ENCODE assay signal across 2 cellular contexts in genomic region chr20:32997431-32997830, GRCh38.
TF ChIP-seq lines count a peak whose summit lies in the region.

No MANE protein-coding gene starts in this region.

TF ChIP-seq in GM12891, 5 proteins besides CTCF, POLR2A, EP300 and RAD21:
- no peak for TF ChIP-seq POLR2AphosphoS5 (IDR thresholded peaks at IDR 0.05; ENCODE audit: low read depth, low read length)
- no peak for TF ChIP-seq PAX5 (IDR thresholded peaks at IDR 0.05; ENCODE audit: insufficient read depth, low read length, severe bottlenecking)
- no peak for TF ChIP-seq TAF1 (IDR thresholded peaks at IDR 0.05; ENCODE audit: low read depth, low read length)
- no peak for TF ChIP-seq POU2F2 (IDR thresholded peaks at IDR 0.05; ENCODE audit: low read depth, low read length)
- no peak for TF ChIP-seq SPI1 (IDR thresholded peaks at IDR 0.05; ENCODE audit: low read depth, low read length)

TF ChIP-seq in GM12878, 131 proteins besides CTCF, POLR2A, EP300 and RAD21:
- TF ChIP-seq YBX1 (IDR thresholded peaks at IDR 0.05) = no peak
- TF ChIP-seq KLF5 (IDR thresholded peaks at IDR 0.05; ENCODE audit: partially characterized antibody) = no peak
- no peak for TF ChIP-seq IKZF1 (conservative IDR thresholded peaks at IDR 0.05)
- TF ChIP-seq FOXK2 (IDR thresholded peaks at IDR 0.05) = no peak
- TF ChIP-seq SMAD5 (IDR thresholded peaks at IDR 0.05; ENCODE audit: low read depth) = no peak
- no peak for TF ChIP-seq BCLAF1 (IDR thresholded peaks at IDR 0.05)
- no peak for TF ChIP-seq LARP7 (IDR thresholded peaks at IDR 0.05)
- TF ChIP-seq SREBF2 (IDR thresholded peaks at IDR 0.05; ENCODE audit: low read length) = no peak
- TF ChIP-seq TCF3 (IDR thresholded peaks at IDR 0.05; ENCODE audit: borderline replicate concordance, insufficient read depth, low read depth, low read length) = no peak
- no peak for TF ChIP-seq EGR1 (IDR thresholded peaks at IDR 0.05; ENCODE audit: borderline replicate concordance in 1 of 2, low read depth in 2 of 2, low read length in 2 of 2)
- TF ChIP-seq, protein P1, sequence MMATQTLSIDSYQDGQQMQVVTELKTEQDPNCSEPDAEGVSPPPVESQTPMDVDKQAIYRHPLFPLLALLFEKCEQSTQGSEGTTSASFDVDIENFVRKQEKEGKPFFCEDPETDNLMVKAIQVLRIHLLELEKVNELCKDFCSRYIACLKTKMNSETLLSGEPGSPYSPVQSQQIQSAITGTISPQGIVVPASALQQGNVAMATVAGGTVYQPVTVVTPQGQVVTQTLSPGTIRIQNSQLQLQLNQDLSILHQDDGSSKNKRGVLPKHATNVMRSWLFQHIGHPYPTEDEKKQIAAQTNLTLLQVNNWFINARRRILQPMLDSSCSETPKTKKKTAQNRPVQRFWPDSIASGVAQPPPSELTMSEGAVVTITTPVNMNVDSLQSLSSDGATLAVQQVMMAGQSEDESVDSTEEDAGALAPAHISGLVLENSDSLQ (IDR thresholded peaks at IDR 0.05) = no peak
- TF ChIP-seq, protein P2, sequence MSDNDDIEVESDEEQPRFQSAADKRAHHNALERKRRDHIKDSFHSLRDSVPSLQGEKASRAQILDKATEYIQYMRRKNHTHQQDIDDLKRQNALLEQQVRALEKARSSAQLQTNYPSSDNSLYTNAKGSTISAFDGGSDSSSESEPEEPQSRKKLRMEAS (IDR thresholded peaks at IDR 0.05; ENCODE audit: low read depth, low read length) = no peak
- no peak for TF ChIP-seq PRDM15 (CRISPR knock-in tag; IDR thresholded peaks at IDR 0.05)
- no peak for TF ChIP-seq IRF4 (IDR thresholded peaks at IDR 0.05; ENCODE audit: low read depth, low read length)
- TF ChIP-seq WRNIP1 (IDR thresholded peaks at IDR 0.05; ENCODE audit: borderline replicate concordance, low read depth, low read length) = no peak
- no peak for TF ChIP-seq SPI1 (IDR thresholded peaks at IDR 0.05; ENCODE audit: borderline replicate concordance, insufficient read depth, low read depth, low read length)
- no peak for TF ChIP-seq BMI1 (IDR thresholded peaks at IDR 0.05; ENCODE audit: borderline replicate concordance)
- no peak for TF ChIP-seq HDGF (IDR thresholded peaks at IDR 0.05)
- TF ChIP-seq NFYA (IDR thresholded peaks at IDR 0.05; ENCODE audit: borderline replicate concordance, low read depth, low read length) = no peak
- no peak for TF ChIP-seq RCOR1 (conservative IDR thresholded peaks at IDR 0.05; ENCODE audit: low read depth, low read length)
